In genomic region chr10:6056411-6057135, GRCh38 we compare ENCODE assay signal across 19 cellular contexts. TPM values are rescaled to one million over a fixed set of nuclear protein-coding genes. Genes with fewer than 3 reads are reported as not detected.
A peak's percentile ranks its signal among the peaks of the same experiment; 100 is the strongest.
DNase-seq lines count a peak whose midpoint lies in the region; ATAC-seq and TF ChIP-seq lines count a peak whose summit lies in the region.
"Had no signal": no experiment of that assay in that cellular context is flagged by ENCODE, and none has a peak within 500 bp of the region (broad histone marks: within the 10 kb centered on the region; RNA-seq: fewer than 3 reads in every experiment).

No MANE protein-coding gene starts in this region.

- H3K4me3 Mint-ChIP-seq in activated CD4-positive, alpha-beta T cell treated with anti-CD3 and anti-CD28 coated beads, Interleukin-2, amount 10 ng/mL, durations not matched to agents 24 days and 14 days: peak overlapping the region; percentile 91
- peak overlapping the region; percentile 100 for H3K4me3 Mint-ChIP-seq in activated T-helper 1 cell treated with anti-CD3 and anti-CD28 coated beads, Interleukin-12 subunit alpha, Interleukin-12 subunit beta, Interleukin-2, Interleukin-4 antibody, amounts not matched to agents 30 ng/mL and 10 ng/mL and 1 ng/mL, durations not matched to agents 14 hours and 24 hours and 36 hours
- no peak overlapping the region for H3K4me3 Mint-ChIP-seq in osteocyte (ENCODE audit: unreplicated experiment)
- H3K4me3 Mint-ChIP-seq: dendritic cell treated with granulocyte-macrophage colony-stimulating factor and Interleukin-4, amounts not matched to agents 40 ng/mL and 50 ng/mL, for 4 days had no signal

- DNase-seq in activated CD4-positive, alpha-beta T cell treated with anti-CD3 and anti-CD28 coated beads, Interleukin-2, amount 10 ng/mL, durations not matched to agents 24 days and 14 days: peak; percentile 56
- no peak for DNase-seq in activated CD4-positive, alpha-beta T cell treated with anti-CD3 and anti-CD28 coated beads, Interleukin-2, amount 50 U/mL, for 1 hour
- DNase-seq in ELF-1 (ENCODE audit: low read depth, low spot score): peak; percentile 54
- DNase-seq in activated T-helper 1 cell treated with anti-CD3 and anti-CD28 coated beads, Interleukin-12 subunit alpha, Interleukin-12 subunit beta, Interleukin-2, Interleukin-4 antibody, amounts not matched to agents 30 ng/mL and 10 ng/mL and 1 ng/mL, durations not matched to agents 14 hours and 24 hours and 36 hours (ENCODE audit: low spot score): no peak
- DNase-seq in osteocyte (ENCODE audit: extremely low spot score, unreplicated experiment): peak; percentile 25
- no peak for DNase-seq in ureter (ENCODE audit: low spot score)
- DNase-seq in left colon: no peak
- DNase-seq in A172 (ENCODE audit: low spot score): no peak
- DNase-seq: erythroblast; GM23248; NCI-H146; NCI-H345; NK-92 treated with Interleukin-12 subunit alpha and Interleukin-12 subunit beta, amount 100 ng/mL, for 24 hours; right cardiac atrium; Right ventricle myocardium superior; trophoblast cell had no signal

- intact Hi-C loops in activated CD4-positive, alpha-beta T cell treated with anti-CD3 and anti-CD28 coated beads, Interleukin-2, amount 10 ng/mL, durations not matched to agents 24 days and 14 days (cut with micrococcal nuclease): loop anchor here (5.0 to 10.0 kb wide), 2 partner anchors 441 to 538 kb away; no protein-coding TSS in a partner anchor
- intact Hi-C loops in activated T-helper 1 cell treated with anti-CD3 and anti-CD28 coated beads, Interleukin-12 subunit alpha, Interleukin-12 subunit beta, Interleukin-2, Interleukin-4 antibody, amounts not matched to agents 30 ng/mL and 10 ng/mL and 1 ng/mL, durations not matched to agents 14 hours and 24 hours and 36 hours (cut with micrococcal nuclease): loop anchor here (10.0 kb wide), 2 partner anchors 438 to 612 kb away; no protein-coding TSS in a partner anchor
- intact Hi-C loops in left colon (cut with DNase I, micrococcal nuclease): no loop called here

- H3K9me3 Mint-ChIP-seq in activated CD4-positive, alpha-beta T cell treated with anti-CD3 and anti-CD28 coated beads, Interleukin-2, amount 10 ng/mL, durations not matched to agents 24 days and 14 days: no peaks in the 10 kb centered on the region
- H3K9me3 Mint-ChIP-seq in activated T-helper 1 cell treated with anti-CD3 and anti-CD28 coated beads, Interleukin-12 subunit alpha, Interleukin-12 subunit beta, Interleukin-2, Interleukin-4 antibody, amounts not matched to agents 30 ng/mL and 10 ng/mL and 1 ng/mL, durations not matched to agents 14 hours and 24 hours and 36 hours: no peaks in the 10 kb centered on the region
- no peaks in the 10 kb centered on the region for H3K9me3 Mint-ChIP-seq in osteocyte (ENCODE audit: unreplicated experiment)
- H3K9me3 Mint-ChIP-seq: dendritic cell treated with granulocyte-macrophage colony-stimulating factor and Interleukin-4, amounts not matched to agents 40 ng/mL and 50 ng/mL, for 4 days had no signal

- TF ChIP-seq CTCF in osteocyte (IDR thresholded peaks at IDR 0.05): no peak

- peaks cover 64% of the 10 kb centered on the region for H3K4me1 Mint-ChIP-seq in activated CD4-positive, alpha-beta T cell treated with anti-CD3 and anti-CD28 coated beads, Interleukin-2, amount 10 ng/mL, durations not matched to agents 24 days and 14 days
- H3K4me1 Mint-ChIP-seq in activated T-helper 1 cell treated with anti-CD3 and anti-CD28 coated beads, Interleukin-12 subunit alpha, Interleukin-12 subunit beta, Interleukin-2, Interleukin-4 antibody, amounts not matched to agents 30 ng/mL and 10 ng/mL and 1 ng/mL, durations not matched to agents 14 hours and 24 hours and 36 hours (ENCODE audit: low read depth): peaks cover 77% of the 10 kb centered on the region
- no peaks in the 10 kb centered on the region for H3K4me1 Mint-ChIP-seq in osteocyte (ENCODE audit: unreplicated experiment)

- no peaks in the 10 kb centered on the region for H3K27me3 Mint-ChIP-seq in activated CD4-positive, alpha-beta T cell treated with anti-CD3 and anti-CD28 coated beads, Interleukin-2, amount 10 ng/mL, durations not matched to agents 24 days and 14 days
- no peaks in the 10 kb centered on the region for H3K27me3 Mint-ChIP-seq in activated T-helper 1 cell treated with anti-CD3 and anti-CD28 coated beads, Interleukin-12 subunit alpha, Interleukin-12 subunit beta, Interleukin-2, Interleukin-4 antibody, amounts not matched to agents 30 ng/mL and 10 ng/mL and 1 ng/mL, durations not matched to agents 14 hours and 24 hours and 36 hours (ENCODE audit: insufficient read depth)
- H3K27me3 Mint-ChIP-seq in osteocyte (ENCODE audit: unreplicated experiment): peaks cover 55% of the 10 kb centered on the region

- ATAC-seq in left colon: no peak
- ATAC-seq: right cardiac atrium had no signal

- peaks cover 87% of the 10 kb centered on the region for H3K36me3 Mint-ChIP-seq in activated CD4-positive, alpha-beta T cell treated with anti-CD3 and anti-CD28 coated beads, Interleukin-2, amount 10 ng/mL, durations not matched to agents 24 days and 14 days (ENCODE audit: low read depth)
- peaks cover 85% of the 10 kb centered on the region for H3K36me3 Mint-ChIP-seq in activated T-helper 1 cell treated with anti-CD3 and anti-CD28 coated beads, Interleukin-12 subunit alpha, Interleukin-12 subunit beta, Interleukin-2, Interleukin-4 antibody, amounts not matched to agents 30 ng/mL and 10 ng/mL and 1 ng/mL, durations not matched to agents 14 hours and 24 hours and 36 hours (ENCODE audit: low read depth)
- no peaks in the 10 kb centered on the region for H3K36me3 Mint-ChIP-seq in osteocyte (ENCODE audit: unreplicated experiment)

- H3K27ac Mint-ChIP-seq in activated CD4-positive, alpha-beta T cell treated with anti-CD3 and anti-CD28 coated beads, Interleukin-2, amount 10 ng/mL, durations not matched to agents 24 days and 14 days: peak overlapping the region; percentile 96
- H3K27ac Mint-ChIP-seq in activated T-helper 1 cell treated with anti-CD3 and anti-CD28 coated beads, Interleukin-12 subunit alpha, Interleukin-12 subunit beta, Interleukin-2, Interleukin-4 antibody, amounts not matched to agents 30 ng/mL and 10 ng/mL and 1 ng/mL, durations not matched to agents 14 hours and 24 hours and 36 hours: peak overlapping the region; percentile 99
- no peak overlapping the region for H3K27ac Mint-ChIP-seq in osteocyte (ENCODE audit: unreplicated experiment)
- H3K27ac Mint-ChIP-seq: dendritic cell treated with granulocyte-macrophage colony-stimulating factor and Interleukin-4, amounts not matched to agents 40 ng/mL and 50 ng/mL, for 4 days had no signal

RNA-seq across cellular contexts. Expression of gene IL2RA, which starts 5.6 kb away (rescaled TPM):
- 965 and 989 TPM in 2 replicates for total RNA-seq in activated CD4-positive, alpha-beta T cell treated with anti-CD3 and anti-CD28 coated beads, Interleukin-2, amount 10 ng/mL, durations not matched to agents 24 days and 14 days
- total RNA-seq in activated T-helper 1 cell treated with anti-CD3 and anti-CD28 coated beads, Interleukin-12 subunit alpha, Interleukin-12 subunit beta, Interleukin-2, Interleukin-4 antibody, amounts not matched to agents 30 ng/mL and 10 ng/mL and 1 ng/mL, durations not matched to agents 14 hours and 24 hours and 36 hours: 1,237 and 1,254 TPM in 2 replicates
- total RNA-seq in osteocyte (not detected in 2 replicates), ureter (2.2 TPM), left colon (1 to 10 TPM in 1 of 2 donors, under 1 TPM in 1; 0.61 to 1.8 TPM)
- not detected in 2 replicates for total RNA-seq in A172 (2014; rRNA removed; shearing (Covaris generic))
- total RNA-seq: A673, GM23248, HT-29 had no signal

RNA-seq across cellular contexts. Expression of gene RBM17, which starts 32.3 kb away (rescaled TPM):
- total RNA-seq in activated CD4-positive, alpha-beta T cell treated with anti-CD3 and anti-CD28 coated beads, Interleukin-2, amount 10 ng/mL, durations not matched to agents 24 days and 14 days: 258 and 262 TPM in 2 replicates
- total RNA-seq in activated T-helper 1 cell treated with anti-CD3 and anti-CD28 coated beads, Interleukin-12 subunit alpha, Interleukin-12 subunit beta, Interleukin-2, Interleukin-4 antibody, amounts not matched to agents 30 ng/mL and 10 ng/mL and 1 ng/mL, durations not matched to agents 14 hours and 24 hours and 36 hours: 265 and 283 TPM in 2 replicates
- 73.4 and 80.1 TPM in 2 replicates for total RNA-seq in osteocyte
- total RNA-seq in ureter: 106 TPM
- 10 to 100 TPM; 71.7 to 90.7 TPM for total RNA-seq in left colon
- 56.5 and 70.3 TPM in 2 replicates for total RNA-seq in A172 (2014; rRNA removed; shearing (Covaris generic))

Comparison
In these comparisons a context has a peak if more than half of its experiments do, and no peak if none do; other contexts are left out.
1. DNase-seq: peak in activated CD4-positive, alpha-beta T cell treated with anti-CD3 and anti-CD28 coated beads, Interleukin-2, amount 10 ng/mL, durations not matched to agents 24 days and 14 days (single experiment), ELF-1 (single experiment) and osteocyte (single experiment); none in activated CD4-positive, alpha-beta T cell treated with anti-CD3 and anti-CD28 coated beads, Interleukin-2, amount 50 U/mL, for 1 hour (single experiment), activated T-helper 1 cell treated with anti-CD3 and anti-CD28 coated beads, Interleukin-12 subunit alpha, Interleukin-12 subunit beta, Interleukin-2, Interleukin-4 antibody, amounts not matched to agents 30 ng/mL and 10 ng/mL and 1 ng/mL, durations not matched to agents 14 hours and 24 hours and 36 hours (single experiment), ureter (single experiment), left colon (0 of 2) and A172 (single experiment).
2. RNA of gene IL2RA, which starts 5.6 kb away (total RNA-seq): 1,237 to 1,254 TPM in activated T-helper 1 cell treated with anti-CD3 and anti-CD28 coated beads, Interleukin-12 subunit alpha, Interleukin-12 subunit beta, Interleukin-2, Interleukin-4 antibody, amounts not matched to agents 30 ng/mL and 10 ng/mL and 1 ng/mL, durations not matched to agents 14 hours and 24 hours and 36 hours and 965 to 989 TPM in activated CD4-positive, alpha-beta T cell treated with anti-CD3 and anti-CD28 coated beads, Interleukin-2, amount 10 ng/mL, durations not matched to agents 24 days and 14 days; 2.2 TPM in ureter (single experiment), 0.61 to 1.8 TPM in left colon, not detected in osteocyte and not detected in A172; every median in the first group is over 100 times any median in the second.
3. intact Hi-C loops: an anchor here in activated CD4-positive, alpha-beta T cell treated with anti-CD3 and anti-CD28 coated beads, Interleukin-2, amount 10 ng/mL, durations not matched to agents 24 days and 14 days (5.0 to 10.0 kb wide) and activated T-helper 1 cell treated with anti-CD3 and anti-CD28 coated beads, Interleukin-12 subunit alpha, Interleukin-12 subunit beta, Interleukin-2, Interleukin-4 antibody, amounts not matched to agents 30 ng/mL and 10 ng/mL and 1 ng/mL, durations not matched to agents 14 hours and 24 hours and 36 hours (10.0 kb wide); none called in left colon.